Comparison of ENCODE assay signal across 18 cellular contexts in genomic region chr2:127418300-127419111, GRCh38. TPM values are rescaled to one million over a fixed set of nuclear protein-coding genes. Genes with fewer than 3 reads are reported as not detected.
DNase-seq lines count a peak whose midpoint lies in the region; ATAC-seq and TF ChIP-seq lines count a peak whose summit lies in the region.
"Had no signal": no experiment of that assay in that cellular context is flagged by ENCODE, and none has a peak within 500 bp of the region (broad histone marks: within the 10 kb centered on the region; RNA-seq: fewer than 3 reads in every experiment).

Gene PROC (plus strand): TSS chr2:127418427. CDS start chr2:127419943, 1,516 bp downstream.

- H3K4me3 ChIP-seq in Panc1 (ENCODE audit: low read depth in 2 of 2, low read length in 2 of 2) (no peak within 1 kb of the TSS), liver (ENCODE audit: low read depth in 1 of 3, low read length in 3 of 3) (peak within 1 kb of the TSS; percentile 56 to 72 (median 64))
- H3K4me3 ChIP-seq: vagina had no signal

- H3K4me1 ChIP-seq in Panc1 (ENCODE audit: control insufficient read depth, insufficient read depth, low read length) (peaks cover 46% of the 10 kb centered on the region), liver (ENCODE audit: control insufficient read depth in 4 of 4, insufficient read depth in 4 of 4, low read length in 3 of 4) (peaks cover 17 to 77% (median 53%) of the 10 kb centered on the region in 4 donors)

- POLR2A ChIA-PET in activated CD8-positive, alpha-beta T cell treated with anti-CD3 and anti-CD28 coated beads for 36 hours (lab: Charles Lee), result interaction anchor here (2.4 kb wide), 1 partner anchor 11 kb away, joined by 5 read pairs; no protein-coding TSS in a partner anchor
- POLR2A ChIA-PET in activated CD8-positive, alpha-beta T cell treated with anti-CD3 and anti-CD28 coated beads, Interleukin-2, amount 10 ng/mL, durations not matched to agents 7 days and 5 days (lab: Charles Lee), result interaction anchor here (2.2 kb wide), 1 partner anchor 30 kb away, joined by 7 read pairs; no protein-coding TSS in a partner anchor
- POLR2A ChIA-PET in Panc1 (lab: Charles Lee), result no interaction called here

- peak within 1 kb of the TSS; percentile 9 for H3K4me3 Mint-ChIP-seq in activated CD8-positive, alpha-beta T cell treated with anti-CD3 and anti-CD28 coated beads for 36 hours
- no peak within 1 kb of the TSS for H3K4me3 Mint-ChIP-seq in activated CD8-positive, alpha-beta T cell treated with anti-CD3 and anti-CD28 coated beads, Interleukin-2, amount 10 ng/mL, durations not matched to agents 7 days and 5 days
- peak within 1 kb of the TSS; percentile 18 for H3K4me3 Mint-ChIP-seq in stimulated activated memory B cell treated with anti-CD40 and anti-IgM and Interleukin-4, amounts not matched to agents 10 μg/mL and 1 μg/mL and 100 μg/mL, for 72 hours
- no peak within 1 kb of the TSS for H3K4me3 Mint-ChIP-seq in nephron progenitor cell

- H3K9ac ChIP-seq in liver (ENCODE audit: low read depth in 1 of 2, low read length in 2 of 2), result peak within 1 kb of the TSS; percentile 76 to 77

- peaks cover 23% of the 10 kb centered on the region for H3K27me3 Mint-ChIP-seq in activated CD8-positive, alpha-beta T cell treated with anti-CD3 and anti-CD28 coated beads for 36 hours
- peaks cover 32% of the 10 kb centered on the region for H3K27me3 Mint-ChIP-seq in activated CD8-positive, alpha-beta T cell treated with anti-CD3 and anti-CD28 coated beads, Interleukin-2, amount 10 ng/mL, durations not matched to agents 7 days and 5 days (ENCODE audit: low read depth)
- peaks cover 16% of the 10 kb centered on the region for H3K27me3 Mint-ChIP-seq in stimulated activated memory B cell treated with anti-CD40 and anti-IgM and Interleukin-4, amounts not matched to agents 10 μg/mL and 1 μg/mL and 100 μg/mL, for 72 hours
- peaks cover 69% of the 10 kb centered on the region for H3K27me3 Mint-ChIP-seq in nephron progenitor cell (ENCODE audit: low read depth, poor library complexity)

- H3K4me1 Mint-ChIP-seq in activated CD8-positive, alpha-beta T cell treated with anti-CD3 and anti-CD28 coated beads for 36 hours (ENCODE audit: low read depth), result peaks cover 22% of the 10 kb centered on the region
- peaks cover 20% of the 10 kb centered on the region for H3K4me1 Mint-ChIP-seq in activated CD8-positive, alpha-beta T cell treated with anti-CD3 and anti-CD28 coated beads, Interleukin-2, amount 10 ng/mL, durations not matched to agents 7 days and 5 days (ENCODE audit: low read depth)
- H3K4me1 Mint-ChIP-seq in stimulated activated memory B cell treated with anti-CD40 and anti-IgM and Interleukin-4, amounts not matched to agents 10 μg/mL and 1 μg/mL and 100 μg/mL, for 72 hours, result peaks cover 35% of the 10 kb centered on the region
- H3K4me1 Mint-ChIP-seq in nephron progenitor cell, result peaks cover 17% of the 10 kb centered on the region

- H3K27me3 ChIP-seq in Panc1 (ENCODE audit: control insufficient read depth, insufficient read depth, low read length) (no peaks in the 10 kb centered on the region), liver (ENCODE audit: control insufficient read depth in 4 of 4, insufficient read depth in 4 of 4, low read length in 3 of 4) (no peaks in the 10 kb centered on the region)
- H3K27me3 ChIP-seq: vagina had no signal

- CTCF ChIA-PET in activated CD8-positive, alpha-beta T cell treated with anti-CD3 and anti-CD28 coated beads for 36 hours (lab: Charles Lee), result interaction anchor here (0.6 to 1.9 kb wide), 2 partner anchors 61 to 98 kb away, joined by 3 to 8 read pairs; no protein-coding TSS in a partner anchor
- CTCF ChIA-PET in activated CD8-positive, alpha-beta T cell treated with anti-CD3 and anti-CD28 coated beads, Interleukin-2, amount 10 ng/mL, durations not matched to agents 7 days and 5 days (lab: Charles Lee), result interaction anchor here (1.3 kb wide), 1 partner anchor 8 kb away, joined by 4 read pairs; no protein-coding TSS in a partner anchor
- CTCF ChIA-PET in Panc1 (lab: Charles Lee), result no interaction called here

- no peaks in the 10 kb centered on the region for H3K9me3 Mint-ChIP-seq in activated CD8-positive, alpha-beta T cell treated with anti-CD3 and anti-CD28 coated beads for 36 hours
- no peaks in the 10 kb centered on the region for H3K9me3 Mint-ChIP-seq in activated CD8-positive, alpha-beta T cell treated with anti-CD3 and anti-CD28 coated beads, Interleukin-2, amount 10 ng/mL, durations not matched to agents 7 days and 5 days (ENCODE audit: insufficient read depth)
- no peaks in the 10 kb centered on the region for H3K9me3 Mint-ChIP-seq in stimulated activated memory B cell treated with anti-CD40 and anti-IgM and Interleukin-4, amounts not matched to agents 10 μg/mL and 1 μg/mL and 100 μg/mL, for 72 hours
- peaks cover 6% of the 10 kb centered on the region for H3K9me3 Mint-ChIP-seq in nephron progenitor cell
- H3K9me3 Mint-ChIP-seq: activated CD4-positive, alpha-beta T cell treated with anti-CD3 and anti-CD28 coated beads, Interleukin-2, amount 10 ng/mL, durations not matched to agents 7 days and 5 days; activated naive CD4-positive, alpha-beta T cell treated with anti-CD3 and anti-CD28 coated beads, Interleukin-2, amount 50 U/mL, for 72 hours; activated T-cell treated with anti-CD3 and anti-CD28 coated beads, Interleukin-2, amount 50 U/mL, for 24 hours had no signal

- in situ Hi-C loops in Panc1 (cut with HindIII; ENCODE audit: low pct_unique_long_range_greater_than_20kb, low sequenced_read_pairs), result loop anchor here (10.0 kb wide), 1 partner anchor 56 kb away; no protein-coding TSS in a partner anchor

- intact Hi-C loops in activated CD8-positive, alpha-beta T cell treated with anti-CD3 and anti-CD28 coated beads for 36 hours (cut with micrococcal nuclease), result no loop called here
- intact Hi-C loops in Panc1 (cut with micrococcal nuclease; ENCODE audit: unreplicated experiment), result loop anchor here (5.0 kb wide), 1 partner anchor 86 kb away; no protein-coding TSS in a partner anchor

- no peaks in the 10 kb centered on the region for H3K36me3 ChIP-seq in Panc1 (ENCODE audit: control insufficient read depth, insufficient read depth, low read length)
- H3K36me3 ChIP-seq in liver (ENCODE audit: control insufficient read depth in 4 of 4, insufficient read depth in 3 of 4, low read depth in 1 of 4, low read length in 3 of 4), result no peaks in the 10 kb centered on the region
- H3K36me3 ChIP-seq: vagina had no signal

- H3K27ac Mint-ChIP-seq in activated CD8-positive, alpha-beta T cell treated with anti-CD3 and anti-CD28 coated beads for 36 hours, result no peak within 1 kb of the TSS
- H3K27ac Mint-ChIP-seq in activated CD8-positive, alpha-beta T cell treated with anti-CD3 and anti-CD28 coated beads, Interleukin-2, amount 10 ng/mL, durations not matched to agents 7 days and 5 days, result no peak within 1 kb of the TSS
- no peak within 1 kb of the TSS for H3K27ac Mint-ChIP-seq in stimulated activated memory B cell treated with anti-CD40 and anti-IgM and Interleukin-4, amounts not matched to agents 10 μg/mL and 1 μg/mL and 100 μg/mL, for 72 hours
- H3K27ac Mint-ChIP-seq in nephron progenitor cell, result no peak within 1 kb of the TSS
- H3K27ac Mint-ChIP-seq: activated CD4-positive, alpha-beta T cell treated with anti-CD3 and anti-CD28 coated beads, Interleukin-2, amount 10 ng/mL, durations not matched to agents 7 days and 5 days; activated naive CD4-positive, alpha-beta T cell treated with anti-CD3 and anti-CD28 coated beads, Interleukin-2, amount 50 U/mL, for 72 hours; activated T-cell treated with anti-CD3 and anti-CD28 coated beads, Interleukin-2, amount 50 U/mL, for 24 hours had no signal

- TF ChIP-seq CTCF in activated CD8-positive, alpha-beta T cell treated with anti-CD3 and anti-CD28 coated beads for 36 hours (IDR thresholded peaks at IDR 0.05), result no peak
- no peak for TF ChIP-seq CTCF in Panc1 (IDR thresholded peaks at IDR 0.05)
- TF ChIP-seq CTCF in liver (IDR thresholded peaks at IDR 0.05; ENCODE audit: low read depth, low read length, missing input control), result peak; percentile 28
- no peak for TF ChIP-seq CTCF in nephron progenitor cell (IDR thresholded peaks at IDR 0.05)
- no peak for TF ChIP-seq CTCF in omental fat pad (IDR thresholded peaks at IDR 0.05)

- DNase-seq in activated CD8-positive, alpha-beta T cell treated with anti-CD3 and anti-CD28 coated beads for 36 hours, result no peak
- DNase-seq in activated CD8-positive, alpha-beta T cell treated with anti-CD3 and anti-CD28 coated beads, Interleukin-2, amount 10 ng/mL, durations not matched to agents 7 days and 5 days, result no peak
- DNase-seq in Panc1 (ENCODE audit: low read depth, low spot score) (no peak), nephron progenitor cell (no peak), omental fat pad (ENCODE audit: low spot score) (no peak)
- DNase-seq: activated CD4-positive, alpha-beta T cell treated with anti-CD3 and anti-CD28 coated beads, Interleukin-2, amount 10 ng/mL, durations not matched to agents 7 days and 5 days; activated T-cell treated with anti-CD3 and anti-CD28 coated beads, Interleukin-2, amount 50 U/mL, for 24 hours; NCI-H1417; NCI-H524; small intestine; stimulated activated CD4-positive, alpha-beta T cell treated with anti-CD3 and anti-CD28 coated beads, Interleukin-2, amount 100 ng/mL, for 48 hours had no signal

- WGBS in liver, result 40% methylated on average over 16 of the region's 16 CpGs

- no TSS peak for BruUV-seq in Panc1 (replicated peaks; lab: Mats Ljungman, UMichigan)

- H3K9me3 ChIP-seq in Panc1 (ENCODE audit: control insufficient read depth, insufficient read depth, low read depth, low read length) (no peaks in the 10 kb centered on the region), liver (ENCODE audit: control insufficient read depth in 4 of 4, low read length in 3 of 4) (no peaks in the 10 kb centered on the region)
- H3K9me3 ChIP-seq: vagina had no signal

- H3K36me3 Mint-ChIP-seq in activated CD8-positive, alpha-beta T cell treated with anti-CD3 and anti-CD28 coated beads for 36 hours (ENCODE audit: low read depth), result no peaks in the 10 kb centered on the region
- H3K36me3 Mint-ChIP-seq in activated CD8-positive, alpha-beta T cell treated with anti-CD3 and anti-CD28 coated beads, Interleukin-2, amount 10 ng/mL, durations not matched to agents 7 days and 5 days (ENCODE audit: low read depth), result no peaks in the 10 kb centered on the region
- H3K36me3 Mint-ChIP-seq in stimulated activated memory B cell treated with anti-CD40 and anti-IgM and Interleukin-4, amounts not matched to agents 10 μg/mL and 1 μg/mL and 100 μg/mL, for 72 hours, result no peaks in the 10 kb centered on the region
- H3K36me3 Mint-ChIP-seq in nephron progenitor cell (ENCODE audit: low read depth), result no peaks in the 10 kb centered on the region

- peak within 1 kb of the TSS; percentile 60; the same call in 1 of the 2 replicates for H3K27ac ChIP-seq in Panc1 (ENCODE audit: low read length)
- peak within 1 kb of the TSS; percentile 91 to 92 for H3K27ac ChIP-seq in liver (ENCODE audit: low read depth in 1 of 2, low read length in 2 of 2)
- H3K27ac ChIP-seq: vagina had no signal

- TF ChIP-seq RAD21 in liver (IDR thresholded peaks at IDR 0.05), result peak; percentile 32

- ATAC-seq in activated CD8-positive, alpha-beta T cell treated with anti-CD3 and anti-CD28 coated beads for 36 hours, result no peak
- no peak for ATAC-seq in activated CD8-positive, alpha-beta T cell treated with anti-CD3 and anti-CD28 coated beads, Interleukin-2, amount 10 ng/mL, durations not matched to agents 7 days and 5 days
- no peak for ATAC-seq in Panc1
- ATAC-seq in stimulated activated memory B cell treated with anti-CD40 and anti-IgM and Interleukin-4, amounts not matched to agents 10 μg/mL and 1 μg/mL and 100 μg/mL, for 72 hours, result no peak
- ATAC-seq in GM19328 (IDR thresholded peaks at IDR 0.05; ENCODE audit: unreplicated experiment), result no peak
- no peak for ATAC-seq in omental fat pad (ENCODE audit: low FRiP score)
- ATAC-seq: activated naive CD4-positive, alpha-beta T cell treated with anti-CD3 and anti-CD28 coated beads, Interleukin-2, amount 50 U/mL, for 72 hours had no signal

RNA-seq across cellular contexts. Expression of gene PROC, which starts in this region (rescaled TPM):
- not detected for total RNA-seq in activated CD8-positive, alpha-beta T cell treated with anti-CD3 and anti-CD28 coated beads for 36 hours
- not detected for total RNA-seq in activated CD8-positive, alpha-beta T cell treated with anti-CD3 and anti-CD28 coated beads, Interleukin-2, amount 10 ng/mL, durations not matched to agents 7 days and 5 days
- total RNA-seq in Panc1 (2021; ENCODE audit: unreplicated experiment) (1.1 TPM), liver (100 to 1,000 TPM; 150 to 376 TPM), omental fat pad (not detected)
- 3.0 TPM for polyA plus RNA-seq in Panc1 (2012; ENCODE audit: insufficient read length)
- polyA plus RNA-seq in liver, result 100 to 1,000 TPM; 305 to 407 TPM
- total RNA-seq: activated CD4-positive, alpha-beta T cell treated with anti-CD3 and anti-CD28 coated beads, Interleukin-2, amount 10 ng/mL, durations not matched to agents 7 days and 5 days; activated naive CD4-positive, alpha-beta T cell treated with anti-CD3 and anti-CD28 coated beads, Interleukin-2, amount 50 U/mL, for 72 hours; endothelial cell of umbilical vein; pulmonary artery endothelial cell; vagina had no signal
- polyA plus RNA-seq: endothelial cell of umbilical vein had no signal

Comparison
In these comparisons a context has a peak if more than half of its experiments do, and no peak if none do; other contexts are left out.
1. RNA of gene PROC (total RNA-seq): 150 to 376 TPM in liver; 1.1 TPM in Panc1 (single experiment), not detected in activated CD8-positive, alpha-beta T cell treated with anti-CD3 and anti-CD28 coated beads for 36 hours, not detected in omental fat pad and not detected in activated CD8-positive, alpha-beta T cell treated with anti-CD3 and anti-CD28 coated beads, Interleukin-2, amount 10 ng/mL, durations not matched to agents 7 days and 5 days; every median in the first group is over 10 times any median in the second.
2. H3K4me3 Mint-ChIP-seq: peak in activated CD8-positive, alpha-beta T cell treated with anti-CD3 and anti-CD28 coated beads for 36 hours (single experiment) and stimulated activated memory B cell treated with anti-CD40 and anti-IgM and Interleukin-4, amounts not matched to agents 10 μg/mL and 1 μg/mL and 100 μg/mL, for 72 hours (single experiment); none in activated CD8-positive, alpha-beta T cell treated with anti-CD3 and anti-CD28 coated beads, Interleukin-2, amount 10 ng/mL, durations not matched to agents 7 days and 5 days (single experiment) and nephron progenitor cell (single experiment).
3. H3K4me3 ChIP-seq: peak in liver (3 of 3); none in Panc1 (0 of 2).